Comparison of ENCODE assay signal across 9 cellular contexts in genomic region chr4:46648088-46648744, GRCh38.
DNase-seq lines count a peak whose midpoint lies in the region; ATAC-seq and TF ChIP-seq lines count a peak whose summit lies in the region.
"Had no signal": no experiment of that assay in that cellular context is flagged by ENCODE, and none has a peak within 500 bp of the region (broad histone marks: within the 10 kb centered on the region; RNA-seq: fewer than 3 reads in every experiment).

No MANE protein-coding gene starts in this region.

- 3% methylated on average over 2 of the region's 2 CpGs for WGBS in hepatocyte (ENCODE audit: low lambda C conversion rate, missing lambda C conversion rate)

- H3F3A ChIP-seq in DOHH2 (ENCODE audit: control insufficient read depth, insufficient read depth), result no peaks in the 10 kb centered on the region

- no peak overlapping the region for H3K4me3 Mint-ChIP-seq in activated naive CD8-positive, alpha-beta T cell treated with anti-CD3 and anti-CD28 coated beads, Interleukin-2, amount 50 U/mL, for 24 hours

- H3K36me3 ChIP-seq in DOHH2 (ENCODE audit: control insufficient read depth, low read length) (no peaks in the 10 kb centered on the region), Peyer's patch (no peaks in the 10 kb centered on the region), hepatocyte (replicated peaks; ENCODE audit: insufficient read depth, low read depth) (no peaks in the 10 kb centered on the region)

- no peak for TF ChIP-seq POLR2A in Peyer's patch (IDR thresholded peaks at IDR 0.05)

- H3K36me3 Mint-ChIP-seq in activated naive CD8-positive, alpha-beta T cell treated with anti-CD3 and anti-CD28 coated beads, Interleukin-2, amount 50 U/mL, for 24 hours (ENCODE audit: low read depth), result no peaks in the 10 kb centered on the region

- no peaks in the 10 kb centered on the region for H3K79me2 ChIP-seq in DOHH2 (ENCODE audit: control insufficient read depth, low read length)
- no peaks in the 10 kb centered on the region for H3K79me2 ChIP-seq in hepatocyte

- H3K9me3 ChIP-seq in DOHH2 (ENCODE audit: control insufficient read depth, insufficient read depth, low read length) (no peaks in the 10 kb centered on the region), Peyer's patch (no peaks in the 10 kb centered on the region), hepatocyte (ENCODE audit: low read depth) (no peaks in the 10 kb centered on the region)

- ATAC-seq in GM19395 (IDR thresholded peaks at IDR 0.05; ENCODE audit: unreplicated experiment), result peak; percentile 97
- ATAC-seq in HG03354 (IDR thresholded peaks at IDR 0.05; ENCODE audit: poor library complexity, severe bottlenecking, unreplicated experiment), result peak; percentile 93
- no peak for ATAC-seq in activated naive CD8-positive, alpha-beta T cell treated with anti-CD3 and anti-CD28 coated beads, Interleukin-2, amount 50 U/mL, for 24 hours

- H3K27me3 ChIP-seq in DOHH2 (ENCODE audit: control insufficient read depth, low read length) (no peaks in the 10 kb centered on the region), Peyer's patch (no peaks in the 10 kb centered on the region), hepatocyte (no peaks in the 10 kb centered on the region)

- H3K4me2 ChIP-seq in DOHH2 (ENCODE audit: low read length) (no peak overlapping the region), hepatocyte (no peak overlapping the region)
- H3K4me2 ChIP-seq: KMS-11 had no signal

- H3K9me2 ChIP-seq in DOHH2 (replicated peaks; ENCODE audit: control insufficient read depth, low read length) (no peaks in the 10 kb centered on the region), hepatocyte (replicated peaks; ENCODE audit: insufficient read depth) (no peaks in the 10 kb centered on the region)

- no peaks in the 10 kb centered on the region for H3K4me1 Mint-ChIP-seq in activated naive CD8-positive, alpha-beta T cell treated with anti-CD3 and anti-CD28 coated beads, Interleukin-2, amount 50 U/mL, for 24 hours

- no peak overlapping the region for H3K27ac ChIP-seq in DOHH2 (ENCODE audit: low read depth, low read length)
- H3K27ac ChIP-seq in Peyer's patch, result no peak overlapping the region
- no peak overlapping the region for H3K27ac ChIP-seq in hepatocyte
- H3K27ac ChIP-seq: KMS-11 had no signal

- H2AFZ ChIP-seq in hepatocyte, result no peak overlapping the region

- no peaks in the 10 kb centered on the region for H3K27me3 Mint-ChIP-seq in activated naive CD8-positive, alpha-beta T cell treated with anti-CD3 and anti-CD28 coated beads, Interleukin-2, amount 50 U/mL, for 24 hours

- DNase-seq in Peyer's patch, result peak in 1 of 3 donors; percentile 58
- peak; percentile 68 for DNase-seq in hepatocyte (ENCODE audit: low spot score)
- no peak for DNase-seq in activated naive CD8-positive, alpha-beta T cell treated with anti-CD3 and anti-CD28 coated beads, Interleukin-2, amount 50 U/mL, for 24 hours
- DNase-seq in stimulated activated CD4-positive, alpha-beta T cell treated with anti-CD3 and anti-CD28 coated beads, Interleukin-2, amount 100 ng/mL, for 48 hours, result no peak
- DNase-seq in NCI-H1417 treated with DMSO at 0.1 percent for 48 hours (lab: John Stamatoyannopoulos, UW), result no peak

- H3K4me1 ChIP-seq in DOHH2 (ENCODE audit: control insufficient read depth, low read length) (no peaks in the 10 kb centered on the region), Peyer's patch (no peaks in the 10 kb centered on the region), hepatocyte (ENCODE audit: insufficient read depth) (no peaks in the 10 kb centered on the region)

- no peak overlapping the region for H3K4me3 ChIP-seq in DOHH2 (ENCODE audit: low read length)
- H3K4me3 ChIP-seq in Peyer's patch, result no peak overlapping the region
- H3K4me3 ChIP-seq in hepatocyte, result no peak overlapping the region

- peak; percentile 81 for TF ChIP-seq CTCF in DOHH2 (IDR thresholded peaks at IDR 0.05; ENCODE audit: low read depth, low read length, poor library complexity, severe bottlenecking)
- peak in 4 of 6 experiments; percentile 17 to 74 (median 60) for TF ChIP-seq CTCF in Peyer's patch (IDR thresholded peaks at IDR 0.05)
- peak; percentile 58 for TF ChIP-seq CTCF in hepatocyte (IDR thresholded peaks at IDR 0.05; ENCODE audit: poor library complexity)

- no peak overlapping the region for H3K27ac Mint-ChIP-seq in activated naive CD8-positive, alpha-beta T cell treated with anti-CD3 and anti-CD28 coated beads, Interleukin-2, amount 50 U/mL, for 24 hours

- H4K20me1 ChIP-seq in DOHH2 (ENCODE audit: control insufficient read depth, insufficient read depth, low read depth, low read length), result no peaks in the 10 kb centered on the region
- H4K20me1 ChIP-seq in hepatocyte (ENCODE audit: insufficient read depth, poor library complexity, severe bottlenecking), result no peaks in the 10 kb centered on the region

- no peaks in the 10 kb centered on the region for H3K9me3 Mint-ChIP-seq in activated naive CD8-positive, alpha-beta T cell treated with anti-CD3 and anti-CD28 coated beads, Interleukin-2, amount 50 U/mL, for 24 hours
